In the genomic region with DNA sequence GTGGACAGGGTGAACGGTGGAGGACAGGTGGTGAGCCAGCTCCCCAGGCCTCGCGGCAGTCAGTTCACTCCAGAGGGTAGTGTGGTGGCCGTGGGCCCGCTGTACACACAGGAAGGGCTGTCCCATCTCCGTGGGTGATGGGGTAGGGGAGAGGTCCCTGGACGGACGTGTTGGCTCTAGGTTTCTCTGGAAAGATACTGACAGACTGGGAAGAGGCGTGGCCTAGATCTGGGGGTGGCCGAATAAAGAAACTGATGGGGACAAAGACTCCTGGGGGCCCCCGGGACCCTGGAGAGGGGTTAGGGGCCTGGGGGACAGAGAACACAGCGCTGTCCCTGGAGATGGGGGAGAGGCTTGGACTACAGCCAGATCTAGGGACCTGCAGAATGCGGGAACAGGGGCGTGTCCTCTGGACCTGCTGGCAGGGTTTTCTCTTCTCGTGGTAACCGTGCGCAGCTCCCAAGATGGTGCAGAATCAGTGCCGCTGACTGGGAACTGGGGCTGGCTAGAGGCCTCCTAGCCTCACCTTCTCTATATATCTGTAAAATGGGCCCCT, we compare ENCODE assay signal across 8 cellular contexts. TPM values are rescaled to one million over a fixed set of nuclear protein-coding genes. Genes with fewer than 3 reads are reported as not detected.
DNase-seq lines count a peak whose midpoint lies in the region; ATAC-seq and TF ChIP-seq lines count a peak whose summit lies in the region.

No MANE protein-coding gene starts in this region.

- peak overlapping the region; percentile 69 to 93 (median 90) for H3K4me3 Mint-ChIP-seq in CD4-positive, CD25-positive, alpha-beta regulatory T cell

- H3K36me3 ChIP-seq in CD4-positive, CD25-positive, alpha-beta regulatory T cell (ENCODE audit: control insufficient read depth, insufficient read depth, low read length) = peaks cover 5% of the 10 kb centered on the region
- H3K36me3 ChIP-seq in KOPT-K1 (ENCODE audit: insufficient read depth, low read length) = peaks cover 13% of the 10 kb centered on the region
- no peaks in the 10 kb centered on the region for H3K36me3 ChIP-seq in brain microvascular endothelial cell (replicated peaks)
- peaks cover 4% of the 10 kb centered on the region for H3K36me3 ChIP-seq in mesodermal cell (ENCODE audit: control insufficient read depth, insufficient read depth, low read length)
- H3K36me3 ChIP-seq in aorta (ENCODE audit: control insufficient read depth in 1 of 2, insufficient read depth in 2 of 2, low read length in 1 of 2) = no peaks in the 10 kb centered on the region

- no peaks in the 10 kb centered on the region for H3K36me3 Mint-ChIP-seq in CD4-positive, CD25-positive, alpha-beta regulatory T cell

- in situ Hi-C loops in brain microvascular endothelial cell (cut with HindIII; ENCODE audit: low pct_ligation_motif_present, low sequenced_read_pairs) = no loop called here

- peak overlapping the region; percentile 16 to 86 (median 60) for H3K27ac Mint-ChIP-seq in CD4-positive, CD25-positive, alpha-beta regulatory T cell

- intact Hi-C loops in aorta (cut with DNase I) = loop anchor here (2.0 to 5.0 kb wide), 3 partner anchors 94 to 154 kb away; partner anchors contain the start of gene MARCHF2 (in 2 of the 2)

- H3K4me3 ChIP-seq in CD4-positive, CD25-positive, alpha-beta regulatory T cell (ENCODE audit: low read depth, low read length) = no peak overlapping the region
- peak overlapping the region; percentile 62 for H3K4me3 ChIP-seq in brain microvascular endothelial cell (ENCODE audit: low read depth, low read length)
- H3K4me3 ChIP-seq in mesodermal cell (ENCODE audit: extremely low read depth, insufficient read depth, low read length, poor library complexity, severe bottlenecking) = peak overlapping the region; percentile 50
- peak overlapping the region in 1 of 2 donors; percentile 48 for H3K4me3 ChIP-seq in aorta (ENCODE audit: low read length in 2 of 2)

- peaks cover 0 to 1% (median 0%) of the 10 kb centered on the region in 7 donors for H3K9me3 Mint-ChIP-seq in CD4-positive, CD25-positive, alpha-beta regulatory T cell

- H3K4me1 Mint-ChIP-seq in CD4-positive, CD25-positive, alpha-beta regulatory T cell = peaks cover 0 to 17% (median 9%) of the 10 kb centered on the region in 4 donors

- 45 to 50% methylated on average over 15 to 16 of the region's 18 CpGs for WGBS in mesodermal cell (ENCODE audit: insufficient coverage in 2 of 2), 2 experiments
- 16 to 20% methylated on average over 18 of the region's 18 CpGs for WGBS in aorta, 2 donors

- TF ChIP-seq CTCF in brain microvascular endothelial cell (IDR thresholded peaks at IDR 0.05; ENCODE audit: low read depth, low read length, missing control alignments) = no peak

- peaks cover 16% of the 10 kb centered on the region for H3K4me1 ChIP-seq in CD4-positive, CD25-positive, alpha-beta regulatory T cell (ENCODE audit: control insufficient read depth, insufficient read depth, low read length, poor library complexity, severe bottlenecking)
- H3K4me1 ChIP-seq in mesodermal cell (ENCODE audit: control insufficient read depth, insufficient read depth, low read length, poor library complexity, severe bottlenecking) = no peaks in the 10 kb centered on the region
- H3K4me1 ChIP-seq in aorta (ENCODE audit: control insufficient read depth in 1 of 2, insufficient read depth in 2 of 2, low read length in 2 of 2) = no peaks in the 10 kb centered on the region

- DNase-seq in CD4-positive, CD25-positive, alpha-beta regulatory T cell = no peak
- DNase-seq in brain microvascular endothelial cell = no peak
- no peak for DNase-seq in aorta
- DNase-seq in SK-N-DZ (ENCODE audit: low spot score) = no peak
- DNase-seq in COR-L47 (lab: John Stamatoyannopoulos, UW) = no peak

- peak overlapping the region; percentile 57 for H3K27ac ChIP-seq in CD4-positive, CD25-positive, alpha-beta regulatory T cell (ENCODE audit: insufficient read depth, low read length, poor library complexity, severe bottlenecking)
- H3K27ac ChIP-seq in KOPT-K1 (ENCODE audit: low read depth, low read length, poor library complexity, severe bottlenecking) (peak overlapping the region; percentile 82), brain microvascular endothelial cell (no peak overlapping the region), mesodermal cell (ENCODE audit: low read depth, low read length, severe bottlenecking) (no peak overlapping the region), aorta (ENCODE audit: low read depth in 1 of 2, low read length in 2 of 2) (no peak overlapping the region)

- H3K27me3 Mint-ChIP-seq in CD4-positive, CD25-positive, alpha-beta regulatory T cell = no peaks in the 10 kb centered on the region

- no peaks in the 10 kb centered on the region for H3K9me3 ChIP-seq in CD4-positive, CD25-positive, alpha-beta regulatory T cell (ENCODE audit: control insufficient read depth in 2 of 2, low read length in 2 of 2)
- H3K9me3 ChIP-seq in KOPT-K1 (ENCODE audit: insufficient read depth, low read length, poor library complexity, severe bottlenecking) (no peaks in the 10 kb centered on the region), mesodermal cell (ENCODE audit: control insufficient read depth, low read length) (no peaks in the 10 kb centered on the region), aorta (ENCODE audit: control insufficient read depth, low read length) (no peaks in the 10 kb centered on the region)

- H3K27me3 ChIP-seq in CD4-positive, CD25-positive, alpha-beta regulatory T cell (ENCODE audit: control insufficient read depth, insufficient read depth, low read length) = no peaks in the 10 kb centered on the region
- no peaks in the 10 kb centered on the region for H3K27me3 ChIP-seq in brain microvascular endothelial cell (replicated peaks)
- H3K27me3 ChIP-seq in aorta (ENCODE audit: control insufficient read depth in 1 of 2, insufficient read depth in 2 of 2, low read length in 1 of 2) = no peaks in the 10 kb centered on the region

- peak in 1 of 2 donors; percentile 29 for ATAC-seq in CD4-positive, CD25-positive, alpha-beta regulatory T cell (ENCODE audit: low read depth in 2 of 2)
- no peak for ATAC-seq in aorta (ENCODE audit: low FRiP score)
- no peak for ATAC-seq in HG03571 (IDR thresholded peaks at IDR 0.05; ENCODE audit: unreplicated experiment)

RNA-seq across cellular contexts. Expression of gene PRAM1, which starts 4.0 kb away (rescaled TPM):
- total RNA-seq in CD4-positive, CD25-positive, alpha-beta regulatory T cell = 3.7 TPM
- under 1 TPM in 2 of 4 donors, not detected in 2; 0.06 to 0.21 TPM for polyA plus RNA-seq in CD4-positive, CD25-positive, alpha-beta regulatory T cell
- polyA plus RNA-seq in mesodermal cell (2013, experiment 1 of 2) = 0.41 TPM
- polyA plus RNA-seq in mesodermal cell (2013, experiment 2 of 2) = 0.46 TPM
- total RNA-seq in aorta = 1 to 10 TPM; 2.5 to 3.8 TPM
- 1 to 10 TPM in 1 of 2 donors, under 1 TPM in 1; 0.25 to 3.2 TPM for polyA plus RNA-seq in aorta
- polyA plus RNA-seq in SK-N-DZ (2014; cell fraction: cytosol; rRNA removed) = not detected in 2 replicates
- not detected in 2 replicates for polyA plus RNA-seq in SK-N-DZ (2014; cell fraction: nucleus; rRNA removed)

RNA-seq across cellular contexts. Expression of gene ZNF414, which starts 7.5 kb away (rescaled TPM):
- total RNA-seq in CD4-positive, CD25-positive, alpha-beta regulatory T cell = 35.1 TPM
- polyA plus RNA-seq in CD4-positive, CD25-positive, alpha-beta regulatory T cell = 10 to 100 TPM in 3 of 4 donors, 1 to 10 TPM in 1; 9.7 to 15.0 (median 12.6) TPM
- polyA plus RNA-seq in mesodermal cell (2013, experiment 1 of 2) = 18.8 TPM
- polyA plus RNA-seq in mesodermal cell (2013, experiment 2 of 2) = 16.3 TPM
- 10 to 100 TPM; 16.4 to 17.7 TPM for total RNA-seq in aorta
- 10 to 100 TPM in 1 of 2 donors, 1 to 10 TPM in 1; 4.0 to 33.0 TPM for polyA plus RNA-seq in aorta
- polyA plus RNA-seq in SK-N-DZ (2014; cell fraction: cytosol; rRNA removed) = 0.73 and 2.3 TPM in 2 replicates
- polyA plus RNA-seq in SK-N-DZ (2014; cell fraction: nucleus; rRNA removed) = 21.2 and 35.6 TPM in 2 replicates

Comparison
In these comparisons a context has a peak if more than half of its experiments do, and no peak if none do; other contexts are left out.
1. H3K27ac ChIP-seq: peak in CD4-positive, CD25-positive, alpha-beta regulatory T cell (single experiment) and KOPT-K1 (single experiment); none in brain microvascular endothelial cell (single experiment), mesodermal cell (single experiment) and aorta (0 of 2).